In genomic region chr1:164667600-164667999, GRCh38 we compare ENCODE assay signal across 17 cellular contexts.
DNase-seq lines count a peak whose midpoint lies in the region; ATAC-seq and TF ChIP-seq lines count a peak whose summit lies in the region.
"Had no signal": no experiment of that assay in that cellular context is flagged by ENCODE, and none has a peak within 500 bp of the region (broad histone marks: within the 10 kb centered on the region; RNA-seq: fewer than 3 reads in every experiment).

No MANE protein-coding gene starts in this region.

- H3K36me3 Mint-ChIP-seq in GM23338 (ENCODE audit: low read depth): peaks cover 3% of the 10 kb centered on the region; the same call in 1 of the 3 replicates
- peaks cover 9% of the 10 kb centered on the region for H3K36me3 Mint-ChIP-seq in WTC11
- H3K36me3 Mint-ChIP-seq in stimulated activated naive B cell treated with anti-CD40 and anti-IgM and Interleukin-4, amounts not matched to agents 10 μg/mL and 1 μg/mL and 100 μg/mL, for 72 hours: no peaks in the 10 kb centered on the region
- H3K36me3 Mint-ChIP-seq: CD4-positive, CD25-positive, alpha-beta regulatory T cell had no signal

- no peaks in the 10 kb centered on the region for H3K9me3 Mint-ChIP-seq in GM23338
- peaks cover 10% of the 10 kb centered on the region for H3K9me3 Mint-ChIP-seq in WTC11
- peaks cover 10 to 14% of the 10 kb centered on the region in 2 donors for H3K9me3 Mint-ChIP-seq in stimulated activated naive B cell treated with anti-CD40 and anti-IgM and Interleukin-4, amounts not matched to agents 10 μg/mL and 1 μg/mL and 100 μg/mL, for 72 hours

- no peak overlapping the region for H3K4me3 Mint-ChIP-seq in GM23338
- H3K4me3 Mint-ChIP-seq in WTC11: no peak overlapping the region
- H3K4me3 Mint-ChIP-seq in stimulated activated naive B cell treated with anti-CD40 and anti-IgM and Interleukin-4, amounts not matched to agents 10 μg/mL and 1 μg/mL and 100 μg/mL, for 72 hours: no peak overlapping the region
- H3K4me3 Mint-ChIP-seq: CD4-positive, CD25-positive, alpha-beta regulatory T cell had no signal

- no peak overlapping the region for H3K27ac ChIP-seq in GM23338 (ENCODE audit: low read depth)

- H3K4me1 Mint-ChIP-seq in GM23338 (peaks cover 72% of the 10 kb centered on the region), WTC11 (peaks cover 57% of the 10 kb centered on the region)
- H3K4me1 Mint-ChIP-seq in stimulated activated naive B cell treated with anti-CD40 and anti-IgM and Interleukin-4, amounts not matched to agents 10 μg/mL and 1 μg/mL and 100 μg/mL, for 72 hours: no peaks in the 10 kb centered on the region
- H3K4me1 Mint-ChIP-seq: CD4-positive, CD25-positive, alpha-beta regulatory T cell had no signal

- peaks cover 44% of the 10 kb centered on the region for H4K20me1 ChIP-seq in GM23338 (replicated peaks; ENCODE audit: insufficient read depth)

- no peak overlapping the region for H3K4me2 ChIP-seq in GM23338

- no peaks in the 10 kb centered on the region for H3K36me3 ChIP-seq in GM23338 (ENCODE audit: insufficient read depth)
- H3K36me3 ChIP-seq: HAP-1 had no signal

- H3K27me3 Mint-ChIP-seq in GM23338 (ENCODE audit: insufficient read depth, low read depth, poor library complexity) (peaks cover 13% of the 10 kb centered on the region), WTC11 (ENCODE audit: low read depth) (no peaks in the 10 kb centered on the region)
- H3K27me3 Mint-ChIP-seq in stimulated activated naive B cell treated with anti-CD40 and anti-IgM and Interleukin-4, amounts not matched to agents 10 μg/mL and 1 μg/mL and 100 μg/mL, for 72 hours: no peaks in the 10 kb centered on the region
- H3K27me3 Mint-ChIP-seq: CD4-positive, CD25-positive, alpha-beta regulatory T cell had no signal

- CTCF ChIA-PET in WTC11 (lab: Charles Lee): no interaction called here

- TF ChIP-seq CTCF in GM23338 (conservative IDR thresholded peaks at IDR 0.05; ENCODE audit: low read depth in 2 of 2) (no peak), WTC11 (IDR thresholded peaks at IDR 0.05) (no peak), foreskin fibroblast (IDR thresholded peaks at IDR 0.05; ENCODE audit: low read depth, low read length) (no peak)

- H3K4me1 ChIP-seq in GM23338 (ENCODE audit: insufficient read depth): peaks cover 55% of the 10 kb centered on the region

- peaks cover 99% of the 10 kb centered on the region for H3K79me2 ChIP-seq in GM23338 (replicated peaks; ENCODE audit: insufficient read depth)

- no peak overlapping the region for H3K27ac Mint-ChIP-seq in GM23338
- H3K27ac Mint-ChIP-seq in WTC11: peak overlapping the region; percentile 32; the same call in 1 of the 2 replicates
- no peak overlapping the region for H3K27ac Mint-ChIP-seq in stimulated activated naive B cell treated with anti-CD40 and anti-IgM and Interleukin-4, amounts not matched to agents 10 μg/mL and 1 μg/mL and 100 μg/mL, for 72 hours
- H3K27ac Mint-ChIP-seq: CD4-positive, CD25-positive, alpha-beta regulatory T cell had no signal

- no peaks in the 10 kb centered on the region for H3K9me2 ChIP-seq in GM23338 (ENCODE audit: insufficient read depth)

- DNase-seq in GM23338 (ENCODE audit: low spot score) (peak; percentile 29), WTC11 (ENCODE audit: low spot score) (no peak), islet precursor cell (peak; percentile 38), UCSD-AML1 (lab: John Stamatoyannopoulos, UW; ENCODE audit: unreplicated experiment) (no peak), foreskin fibroblast (no peak), HK-2 (ENCODE audit: unreplicated experiment) (no peak), NCI-H1105 treated with DMSO at 0.1 percent for 48 hours (lab: John Stamatoyannopoulos, UW) (no peak)
- no peak for DNase-seq in stimulated activated naive B cell treated with anti-CD40 and anti-IgM and Interleukin-4, amounts not matched to agents 10 μg/mL and 1 μg/mL and 100 μg/mL, for 72 hours
- DNase-seq: CD4-positive, CD25-positive, alpha-beta regulatory T cell; EL; GF-D8; Kasumi-1; NCI-H1436; NCI-H187 treated with DMSO at 0.1 percent for 48 hours; NCI-H510A had no signal

- ATAC-seq in GM23338 (peak; percentile 12; the same call in 1 of the 3 replicates), WTC11 (no peak; the same call in 1 of the 2 replicates)
- ATAC-seq in stimulated activated naive B cell treated with anti-CD40 and anti-IgM and Interleukin-4, amounts not matched to agents 10 μg/mL and 1 μg/mL and 100 μg/mL, for 72 hours (replicated peaks): peak; percentile 56 to 58
- ATAC-seq: SK-N-SH treated with all-trans-retinoic acid at 6 μM for 48 hours had no signal

- POLR2A ChIA-PET in WTC11 (lab: Charles Lee): interaction anchor here (0.6 kb wide), 1 partner anchor 183 kb away, joined by 4 read pairs; no protein-coding TSS in a partner anchor

- H3F3A ChIP-seq in GM23338 (replicated peaks; ENCODE audit: low read depth): peaks cover 8% of the 10 kb centered on the region; the same call in 1 of the 2 replicates

- H2AFZ ChIP-seq in GM23338: no peak overlapping the region

- H3K27me3 ChIP-seq in GM23338 (ENCODE audit: insufficient read depth): no peaks in the 10 kb centered on the region

- no peak overlapping the region for H3K4me3 ChIP-seq in GM23338
- H3K4me3 ChIP-seq in foreskin fibroblast (ENCODE audit: low read depth in 1 of 2, low read length in 2 of 2): no peak overlapping the region
- H3K4me3 ChIP-seq: HAP-1 had no signal

TF ChIP-seq in GM23338, 12 proteins besides CTCF, POLR2A, EP300 and RAD21 (continues in another document):
- TF ChIP-seq ZNF331 (CRISPR knock-in tag; IDR thresholded peaks at IDR 0.05; ENCODE audit: low read depth) (no peak), POLR2AphosphoS5 (IDR thresholded peaks at IDR 0.05; ENCODE audit: low read depth) (no peak), CREB1 (CRISPR knock-in tag; IDR thresholded peaks at IDR 0.05; ENCODE audit: low read depth) (no peak), EZH2phosphoT487 (IDR thresholded peaks at IDR 0.05; ENCODE audit: unreplicated experiment) (no peak), STAT1 (IDR thresholded peaks at IDR 0.05; ENCODE audit: unreplicated experiment) (no peak), NANOG (IDR thresholded peaks at IDR 0.05; ENCODE audit: borderline replicate concordance) (no peak), REST (IDR thresholded peaks at IDR 0.05; ENCODE audit: unreplicated experiment) (no peak)

TF ChIP-seq in WTC11, 78 proteins besides CTCF, POLR2A, EP300 and RAD21 (continues in another document):
- TF ChIP-seq ATF3 (CRISPR knock-in tag; conservative IDR thresholded peaks at IDR 0.05) (no peak), ARID4B (CRISPR knock-in tag; IDR thresholded peaks at IDR 0.05; ENCODE audit: borderline replicate concordance) (no peak), RELA (CRISPR knock-in tag; IDR thresholded peaks at IDR 0.05; ENCODE audit: borderline replicate concordance) (no peak), CDX4 (CRISPR knock-in tag; IDR thresholded peaks at IDR 0.05; ENCODE audit: borderline replicate concordance) (no peak), ATF6 (CRISPR knock-in tag; IDR thresholded peaks at IDR 0.05) (no peak)

Comparison
In these comparisons a context has a peak if more than half of its experiments do, and no peak if none do; other contexts are left out.
1. DNase-seq: peak in GM23338 (single experiment) and islet precursor cell (single experiment); none in WTC11 (single experiment), stimulated activated naive B cell treated with anti-CD40 and anti-IgM and Interleukin-4, amounts not matched to agents 10 μg/mL and 1 μg/mL and 100 μg/mL, for 72 hours (single experiment), UCSD-AML1 (single experiment), foreskin fibroblast (0 of 2), HK-2 (single experiment) and NCI-H1105 treated with DMSO at 0.1 percent for 48 hours (single experiment).